ENCODE assay signal across 18 cellular contexts in genomic region chr18:53799134-53799533, GRCh38.
DNase-seq lines count a peak whose midpoint lies in the region; ATAC-seq and TF ChIP-seq lines count a peak whose summit lies in the region.
"Had no signal": no experiment of that assay in that cellular context is flagged by ENCODE, and none has a peak within 500 bp of the region (broad histone marks: within the 10 kb centered on the region; RNA-seq: fewer than 3 reads in every experiment).

No MANE protein-coding gene starts in this region.

- ATAC-seq in WTC11 = no peak
- ATAC-seq in effector memory CD8-positive, alpha-beta T cell (replicated peaks) = no peak
- ATAC-seq: HCT116; natural killer cell treated with Interleukin-12 subunit alpha and Interleukin-12 subunit beta and Interleukin-15 and Interleukin-18, amount 100 ng/mL, for 72 hours had no signal

- peaks cover 14% of the 10 kb centered on the region for H3K9me3 Mint-ChIP-seq in WTC11
- peaks cover 5 to 8% of the 10 kb centered on the region in 2 donors for H3K9me3 Mint-ChIP-seq in effector memory CD8-positive, alpha-beta T cell
- H3K9me3 Mint-ChIP-seq: activated T-helper 2 cell treated with anti-CD3 and anti-CD28 coated beads, Interferon-gamma antibody, Interleukin-2, Interleukin-4, amounts not matched to agents 10 μg/mL and 5 μg/mL and 100 μg/mL, durations not matched to agents 14 hours and 24 hours and 36 hours had no signal

- POLR2A ChIA-PET in WTC11 (lab: Charles Lee) = no interaction called here

- H3K4me1 ChIP-seq in vagina = no peaks in the 10 kb centered on the region
- H3K4me1 ChIP-seq: esophagus squamous epithelium had no signal

- no peaks in the 10 kb centered on the region for H3K36me3 Mint-ChIP-seq in WTC11
- no peaks in the 10 kb centered on the region for H3K36me3 Mint-ChIP-seq in effector memory CD8-positive, alpha-beta T cell (ENCODE audit: insufficient read depth)
- H3K36me3 Mint-ChIP-seq: CD4-positive, CD25-positive, alpha-beta regulatory T cell; natural killer cell treated with Interleukin-12 subunit alpha and Interleukin-12 subunit beta and Interleukin-15 and Interleukin-18, amount 100 ng/mL, for 72 hours had no signal

- H3K27me3 ChIP-seq in vagina = no peaks in the 10 kb centered on the region
- H3K27me3 ChIP-seq: esophagus squamous epithelium had no signal

- H3K4me1 Mint-ChIP-seq in WTC11 = no peaks in the 10 kb centered on the region
- H3K4me1 Mint-ChIP-seq in effector memory CD8-positive, alpha-beta T cell (ENCODE audit: low read depth in 2 of 2) = no peaks in the 10 kb centered on the region
- H3K4me1 Mint-ChIP-seq: activated B cell treated with CpG ODN at 0.5 μM for 24 hours; CD4-positive, CD25-positive, alpha-beta regulatory T cell had no signal

- H3K9me3 ChIP-seq in vagina = no peaks in the 10 kb centered on the region

- peak overlapping the region; percentile 38 for H3K27ac ChIP-seq in vagina
- H3K27ac ChIP-seq: esophagus squamous epithelium had no signal

- in situ Hi-C loops in astrocyte of the cerebellum (cut with HindIII; ENCODE audit: low sequenced_read_pairs) = no loop called here

- no peaks in the 10 kb centered on the region for H3K36me3 ChIP-seq in vagina
- H3K36me3 ChIP-seq: esophagus squamous epithelium had no signal

- H3K4me3 ChIP-seq in astrocyte of the cerebellum (ENCODE audit: low read depth, low read length) (no peak overlapping the region), fibroblast of villous mesenchyme (ENCODE audit: low read depth, low read length) (no peak overlapping the region), vagina (no peak overlapping the region)
- H3K4me3 ChIP-seq: esophagus squamous epithelium, lung had no signal

- no peak overlapping the region for H3K4me3 Mint-ChIP-seq in WTC11
- no peak overlapping the region for H3K4me3 Mint-ChIP-seq in effector memory CD8-positive, alpha-beta T cell
- H3K4me3 Mint-ChIP-seq: activated B cell treated with CpG ODN at 0.5 μM for 24 hours; CD4-positive, CD25-positive, alpha-beta regulatory T cell; natural killer cell treated with Interleukin-12 subunit alpha and Interleukin-12 subunit beta and Interleukin-15 and Interleukin-18, amount 100 ng/mL, for 72 hours had no signal

- TF ChIP-seq POLR2A in vagina (IDR thresholded peaks at IDR 0.05) = no peak

- H3K27me3 Mint-ChIP-seq in WTC11 (ENCODE audit: low read depth) = no peaks in the 10 kb centered on the region
- no peaks in the 10 kb centered on the region for H3K27me3 Mint-ChIP-seq in effector memory CD8-positive, alpha-beta T cell
- H3K27me3 Mint-ChIP-seq: activated B cell treated with CpG ODN at 0.5 μM for 24 hours; natural killer cell treated with Interleukin-12 subunit alpha and Interleukin-12 subunit beta and Interleukin-15 and Interleukin-18, amount 100 ng/mL, for 72 hours had no signal

- intact Hi-C loops in vagina (cut with DNase I) = no loop called here

- CTCF ChIA-PET in WTC11 (lab: Charles Lee) = no interaction called here

- no peak for TF ChIP-seq CTCF in astrocyte of the cerebellum (IDR thresholded peaks at IDR 0.05; ENCODE audit: low read depth, low read length, missing control alignments)
- TF ChIP-seq CTCF in fibroblast of villous mesenchyme (IDR thresholded peaks at IDR 0.05; ENCODE audit: insufficient read depth, low read depth, low read length) = no peak
- TF ChIP-seq CTCF in vagina (IDR thresholded peaks at IDR 0.05) = no peak
- TF ChIP-seq CTCF in WTC11 (IDR thresholded peaks at IDR 0.05) = no peak

- no peak overlapping the region for H3K27ac Mint-ChIP-seq in WTC11
- no peak overlapping the region for H3K27ac Mint-ChIP-seq in effector memory CD8-positive, alpha-beta T cell
- H3K27ac Mint-ChIP-seq: activated B cell treated with CpG ODN at 0.5 μM for 24 hours; activated T-helper 2 cell treated with anti-CD3 and anti-CD28 coated beads, Interferon-gamma antibody, Interleukin-2, Interleukin-4, amounts not matched to agents 10 μg/mL and 5 μg/mL and 100 μg/mL, durations not matched to agents 14 hours and 24 hours and 36 hours; CD4-positive, CD25-positive, alpha-beta regulatory T cell; natural killer cell treated with Interleukin-12 subunit alpha and Interleukin-12 subunit beta and Interleukin-15 and Interleukin-18, amount 100 ng/mL, for 72 hours had no signal

- DNase-seq in HPDE6-E6E7 (ENCODE audit: extremely low spot score) (peak; percentile 22), astrocyte of the cerebellum (ENCODE audit: low read depth) (peak; percentile 2), fibroblast of villous mesenchyme (ENCODE audit: low read depth) (peak; percentile 41), vagina (ENCODE audit: extremely low spot score in 2 of 2) (no peak), NCI-H1694 (lab: John Stamatoyannopoulos, UW) (no peak), WTC11 (ENCODE audit: low spot score) (no peak)
- no peak for DNase-seq in effector memory CD8-positive, alpha-beta T cell
- DNase-seq: activated B cell treated with CpG ODN at 0.5 μM for 24 hours; CD4-positive, CD25-positive, alpha-beta regulatory T cell; cortex of kidney; esophagus squamous epithelium; NCI-H526 treated with DMSO at 0.1 percent for 48 hours; RPMI8226; substantia nigra had no signal

TF ChIP-seq in WTC11, 78 proteins besides CTCF, POLR2A, EP300 and RAD21:
- TF ChIP-seq NFE2L1 (CRISPR knock-in tag; IDR thresholded peaks at IDR 0.05) (no peak), ZNF138 (CRISPR knock-in tag; conservative IDR thresholded peaks at IDR 0.05) (no peak), AFF4 (CRISPR knock-in tag; IDR thresholded peaks at IDR 0.05; ENCODE audit: borderline replicate concordance) (no peak), ZNF396 (CRISPR knock-in tag; IDR thresholded peaks at IDR 0.05; ENCODE audit: borderline replicate concordance) (no peak), USF2 (CRISPR knock-in tag; IDR thresholded peaks at IDR 0.05) (no peak), ZNF121 (CRISPR knock-in tag; IDR thresholded peaks at IDR 0.05) (no peak), JUN (CRISPR knock-in tag; IDR thresholded peaks at IDR 0.05) (no peak), SOX15 (CRISPR knock-in tag; IDR thresholded peaks at IDR 0.05) (no peak), NFYB (CRISPR knock-in tag; conservative IDR thresholded peaks at IDR 0.05; ENCODE audit: low read depth) (no peak), FOXK1 (CRISPR knock-in tag; IDR thresholded peaks at IDR 0.05) (no peak), ATF1 (CRISPR knock-in tag; IDR thresholded peaks at IDR 0.05) (no peak)
- TF ChIP-seq, protein P1, sequence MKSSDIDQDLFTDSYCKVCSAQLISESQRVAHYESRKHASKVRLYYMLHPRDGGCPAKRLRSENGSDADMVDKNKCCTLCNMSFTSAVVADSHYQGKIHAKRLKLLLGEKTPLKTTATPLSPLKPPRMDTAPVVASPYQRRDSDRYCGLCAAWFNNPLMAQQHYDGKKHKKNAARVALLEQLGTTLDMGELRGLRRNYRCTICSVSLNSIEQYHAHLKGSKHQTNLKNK (CRISPR knock-in tag; IDR thresholded peaks at IDR 0.05) = no peak
- TF ChIP-seq, protein P2, sequence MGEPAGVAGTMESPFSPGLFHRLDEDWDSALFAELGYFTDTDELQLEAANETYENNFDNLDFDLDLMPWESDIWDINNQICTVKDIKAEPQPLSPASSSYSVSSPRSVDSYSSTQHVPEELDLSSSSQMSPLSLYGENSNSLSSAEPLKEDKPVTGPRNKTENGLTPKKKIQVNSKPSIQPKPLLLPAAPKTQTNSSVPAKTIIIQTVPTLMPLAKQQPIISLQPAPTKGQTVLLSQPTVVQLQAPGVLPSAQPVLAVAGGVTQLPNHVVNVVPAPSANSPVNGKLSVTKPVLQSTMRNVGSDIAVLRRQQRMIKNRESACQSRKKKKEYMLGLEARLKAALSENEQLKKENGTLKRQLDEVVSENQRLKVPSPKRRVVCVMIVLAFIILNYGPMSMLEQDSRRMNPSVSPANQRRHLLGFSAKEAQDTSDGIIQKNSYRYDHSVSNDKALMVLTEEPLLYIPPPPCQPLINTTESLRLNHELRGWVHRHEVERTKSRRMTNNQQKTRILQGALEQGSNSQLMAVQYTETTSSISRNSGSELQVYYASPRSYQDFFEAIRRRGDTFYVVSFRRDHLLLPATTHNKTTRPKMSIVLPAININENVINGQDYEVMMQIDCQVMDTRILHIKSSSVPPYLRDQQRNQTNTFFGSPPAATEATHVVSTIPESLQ (CRISPR knock-in tag; IDR thresholded peaks at IDR 0.05) = no peak

Comparison
In these comparisons a context has a peak if more than half of its experiments do, and no peak if none do; other contexts are left out.
1. DNase-seq: peak in HPDE6-E6E7 (single experiment), astrocyte of the cerebellum (single experiment) and fibroblast of villous mesenchyme (single experiment); none in vagina (0 of 2), NCI-H1694 (single experiment), WTC11 (single experiment) and effector memory CD8-positive, alpha-beta T cell (0 of 3).